8 cellular contexts compared by ENCODE assay signal in genomic region chr7:25565949-25566348, GRCh38.
DNase-seq lines count a peak whose midpoint lies in the region; ATAC-seq and TF ChIP-seq lines count a peak whose summit lies in the region.

No MANE protein-coding gene starts in this region.

- H3K4me1 ChIP-seq in left lung: no peaks in the 10 kb centered on the region

- H3K4me3 ChIP-seq in left lung: no peak overlapping the region

- DNase-seq in 8988T: peak; percentile 9
- DNase-seq in NCI-H2171 treated with DMSO at 0.1 percent for 48 hours (lab: John Stamatoyannopoulos, UW): peak; percentile 75
- DNase-seq in activated CD4-positive, alpha-beta T cell treated with anti-CD3 and anti-CD28 coated beads for 1 hour: peak; percentile 46
- DNase-seq in cerebellum (ENCODE audit: low spot score): peak; percentile 63
- DNase-seq in left lung: peak in 1 of 2 donors; percentile 50
- DNase-seq in stimulated activated CD4-positive, alpha-beta T cell treated with anti-CD3 and anti-CD28 coated beads, Interleukin-4, amount 100 ng/mL, for 24 hours: peak; percentile 69

- no peak overlapping the region for H3K27ac ChIP-seq in left lung

- intact Hi-C loops in left lung (cut with DNase I): loop anchor here (5.0 to 10.0 kb wide), 2 partner anchors 161 to 174 kb away; no protein-coding TSS in a partner anchor

- H3K27me3 ChIP-seq in left lung: no peaks in the 10 kb centered on the region

- ATAC-seq in left lung (peak; percentile 71), HG03039 (IDR thresholded peaks at IDR 0.05; ENCODE audit: unreplicated experiment) (no peak)

- H3K9me3 ChIP-seq in left lung: no peaks in the 10 kb centered on the region

- H3K36me3 ChIP-seq in left lung: no peaks in the 10 kb centered on the region

- TF ChIP-seq CTCF in GM12874 (IDR thresholded peaks at IDR 0.05; ENCODE audit: insufficient read depth, low read depth, low read length): peak; percentile 94
- peak; percentile 93 to 100 for TF ChIP-seq CTCF in left lung (IDR thresholded peaks at IDR 0.05)
